1 cellular context compared by ENCODE assay signal in the genomic region with DNA sequence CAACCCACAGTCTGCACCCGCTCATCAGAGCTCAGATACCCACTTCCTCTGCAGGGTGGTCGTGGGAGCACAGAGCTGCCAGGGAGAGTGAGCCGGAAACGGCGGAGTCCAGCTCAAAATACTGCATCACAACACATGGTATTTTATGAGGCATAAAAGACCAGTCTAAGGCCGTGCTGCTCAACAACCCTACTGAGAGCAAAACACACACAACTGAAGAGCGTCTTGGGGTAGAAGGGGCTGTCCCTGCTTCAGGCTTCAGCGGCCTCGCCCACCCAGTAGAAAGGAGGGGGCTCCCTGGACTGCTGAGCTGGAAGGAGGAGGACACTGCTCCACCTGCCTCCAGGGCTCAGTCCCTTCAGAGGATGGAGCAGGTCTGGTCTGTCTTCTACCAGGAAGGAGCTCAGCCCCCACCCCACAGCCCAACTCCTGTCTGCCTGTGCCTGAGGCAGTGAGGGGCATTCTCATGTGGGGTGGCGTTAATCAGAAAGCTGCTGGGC.
TF ChIP-seq lines count a peak whose summit lies in the region.

No MANE protein-coding gene starts in this region.

TF ChIP-seq in GM12878, 131 proteins besides CTCF, POLR2A, EP300 and RAD21:
- TF ChIP-seq RELA (IDR thresholded peaks at IDR 0.05; ENCODE audit: borderline replicate concordance, partially characterized antibody) (no peak), CHD2 (IDR thresholded peaks at IDR 0.05; ENCODE audit: borderline replicate concordance, low read depth, low read length) (no peak), SMC3 (IDR thresholded peaks at IDR 0.05; ENCODE audit: borderline replicate concordance, low read length) (no peak), JUNB (IDR thresholded peaks at IDR 0.05) (no peak), BRCA1 (IDR thresholded peaks at IDR 0.05; ENCODE audit: low read depth, low read length) (no peak), KLF5 (IDR thresholded peaks at IDR 0.05; ENCODE audit: partially characterized antibody) (no peak), EZH2 (IDR thresholded peaks at IDR 0.05; ENCODE audit: borderline replicate concordance, control insufficient read depth, low read depth, low read length) (no peak)
- TF ChIP-seq, protein P1, sequence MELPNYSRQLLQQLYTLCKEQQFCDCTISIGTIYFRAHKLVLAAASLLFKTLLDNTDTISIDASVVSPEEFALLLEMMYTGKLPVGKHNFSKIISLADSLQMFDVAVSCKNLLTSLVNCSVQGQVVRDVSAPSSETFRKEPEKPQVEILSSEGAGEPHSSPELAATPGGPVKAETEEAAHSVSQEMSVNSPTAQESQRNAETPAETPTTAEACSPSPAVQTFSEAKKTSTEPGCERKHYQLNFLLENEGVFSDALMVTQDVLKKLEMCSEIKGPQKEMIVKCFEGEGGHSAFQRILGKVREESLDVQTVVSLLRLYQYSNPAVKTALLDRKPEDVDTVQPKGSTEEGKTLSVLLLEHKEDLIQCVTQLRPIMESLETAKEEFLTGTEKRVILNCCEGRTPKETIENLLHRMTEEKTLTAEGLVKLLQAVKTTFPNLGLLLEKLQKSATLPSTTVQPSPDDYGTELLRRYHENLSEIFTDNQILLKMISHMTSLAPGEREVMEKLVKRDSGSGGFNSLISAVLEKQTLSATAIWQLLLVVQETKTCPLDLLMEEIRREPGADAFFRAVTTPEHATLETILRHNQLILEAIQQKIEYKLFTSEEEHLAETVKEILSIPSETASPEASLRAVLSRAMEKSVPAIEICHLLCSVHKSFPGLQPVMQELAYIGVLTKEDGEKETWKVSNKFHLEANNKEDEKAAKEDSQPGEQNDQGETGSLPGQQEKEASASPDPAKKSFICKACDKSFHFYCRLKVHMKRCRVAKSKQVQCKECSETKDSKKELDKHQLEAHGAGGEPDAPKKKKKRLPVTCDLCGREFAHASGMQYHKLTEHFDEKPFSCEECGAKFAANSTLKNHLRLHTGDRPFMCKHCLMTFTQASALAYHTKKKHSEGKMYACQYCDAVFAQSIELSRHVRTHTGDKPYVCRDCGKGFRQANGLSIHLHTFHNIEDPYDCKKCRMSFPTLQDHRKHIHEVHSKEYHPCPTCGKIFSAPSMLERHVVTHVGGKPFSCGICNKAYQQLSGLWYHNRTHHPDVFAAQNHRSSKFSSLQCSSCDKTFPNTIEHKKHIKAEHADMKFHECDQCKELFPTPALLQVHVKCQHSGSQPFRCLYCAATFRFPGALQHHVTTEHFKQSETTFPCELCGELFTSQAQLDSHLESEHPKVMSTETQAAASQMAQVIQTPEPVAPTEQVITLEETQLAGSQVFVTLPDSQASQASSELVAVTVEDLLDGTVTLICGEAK (IDR thresholded peaks at IDR 0.05; ENCODE audit: borderline replicate concordance): no peak
- TF ChIP-seq, protein P2, sequence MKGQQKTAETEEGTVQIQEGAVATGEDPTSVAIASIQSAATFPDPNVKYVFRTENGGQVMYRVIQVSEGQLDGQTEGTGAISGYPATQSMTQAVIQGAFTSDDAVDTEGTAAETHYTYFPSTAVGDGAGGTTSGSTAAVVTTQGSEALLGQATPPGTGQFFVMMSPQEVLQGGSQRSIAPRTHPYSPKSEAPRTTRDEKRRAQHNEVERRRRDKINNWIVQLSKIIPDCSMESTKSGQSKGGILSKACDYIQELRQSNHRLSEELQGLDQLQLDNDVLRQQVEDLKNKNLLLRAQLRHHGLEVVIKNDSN (IDR thresholded peaks at IDR 0.05; ENCODE audit: borderline replicate concordance, extremely low read length, insufficient read depth, low read depth, low read length): no peak
